In the genomic region with DNA sequence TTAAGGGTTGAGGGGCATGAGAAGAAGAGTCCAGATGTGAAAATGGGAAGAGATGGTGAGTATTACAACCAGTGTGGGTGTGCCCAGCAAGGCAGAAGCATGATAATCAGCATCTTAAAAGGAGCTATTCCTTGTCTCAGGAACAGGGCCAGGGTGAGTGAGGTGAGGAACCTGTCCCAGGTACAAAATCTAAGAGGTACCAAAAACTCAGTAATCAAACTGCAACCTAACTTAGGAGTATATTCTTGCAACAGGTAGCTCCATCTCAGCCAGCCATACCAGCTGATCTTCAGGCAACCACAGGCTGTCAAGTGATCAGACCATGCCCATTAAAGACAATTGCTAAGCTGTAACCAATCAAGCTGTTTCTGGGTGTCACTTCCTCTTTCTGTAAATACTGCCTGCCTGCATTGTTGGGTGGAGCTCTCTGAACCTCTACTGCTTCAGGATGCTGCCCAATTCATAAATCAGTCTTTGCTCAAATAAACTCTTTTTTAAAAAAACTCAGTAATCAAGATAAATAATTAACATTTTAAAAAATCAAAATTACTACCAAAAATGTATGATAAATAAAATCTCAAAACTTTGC, we compare ENCODE assay signal across 21 cellular contexts. TPM values are rescaled to one million over a fixed set of nuclear protein-coding genes. Genes with fewer than 3 reads are reported as not detected.
A peak's percentile ranks its signal among the peaks of the same experiment; 100 is the strongest.
DNase-seq lines count a peak whose midpoint lies in the region; ATAC-seq, FAIRE-seq and TF ChIP-seq lines count a peak whose summit lies in the region.
"Had no signal": no experiment of that assay in that cellular context is flagged by ENCODE, and none has a peak within 500 bp of the region (broad histone marks: within the 10 kb centered on the region; RNA-seq: fewer than 3 reads in every experiment).

No MANE protein-coding gene starts in this region.

- H3K9me3 ChIP-seq in small intestine (ENCODE audit: control insufficient read depth, low read depth), result no peaks in the 10 kb centered on the region
- H3K9me3 ChIP-seq: SK-N-SH had no signal

- ATAC-seq in GM21576 (IDR thresholded peaks at IDR 0.05; ENCODE audit: unreplicated experiment), result peak; percentile 60
- no peak for ATAC-seq in HG02759 (IDR thresholded peaks at IDR 0.05; ENCODE audit: unreplicated experiment)
- no peak for ATAC-seq in GM18517 (IDR thresholded peaks at IDR 0.05; ENCODE audit: unreplicated experiment)
- ATAC-seq: right cardiac atrium, WTC11 had no signal

- no peaks in the 10 kb centered on the region for H3K4me1 ChIP-seq in small intestine (ENCODE audit: control insufficient read depth in 2 of 2, insufficient read depth in 1 of 2, low read depth in 1 of 2, low read length in 1 of 2)

- no peak overlapping the region for H3K4me3 ChIP-seq in HL-60 (replicated peaks; ENCODE audit: insufficient read depth, low read length)
- H3K4me3 ChIP-seq in small intestine (ENCODE audit: low read depth in 1 of 2, low read length in 2 of 2), result no peak overlapping the region
- H3K4me3 ChIP-seq: thoracic aorta had no signal

- FAIRE-seq in small intestine (lab: Jason Lieb, UNC), result no peak
- FAIRE-seq: HTR-8/SVneo had no signal

- TF ChIP-seq CTCF in HL-60 (IDR thresholded peaks at IDR 0.05; ENCODE audit: insufficient read depth, low read length), result no peak

- peak; percentile 9 for DNase-seq in CMK (ENCODE audit: low read depth)
- peak; percentile 14 to 38 for DNase-seq in HL-60 (ENCODE audit: low read depth in 1 of 2, low spot score in 1 of 2)
- DNase-seq in SW480 (ENCODE audit: low spot score), result peak; percentile 9
- no peak for DNase-seq in NCI-H2029 treated with DMSO at 0.1 percent for 48 hours (lab: John Stamatoyannopoulos, UW)
- DNase-seq in small intestine, result no peak
- DNase-seq: activated effector memory CD4-positive, alpha-beta T cell treated with Interleukin-2 at 50 U/mL for 16 hours; anterior cingulate cortex; CD4-positive, alpha-beta T cell; H7; mesenchymal stem cell; NCI-H1092; NCI-H2171 treated with DMSO at 0.1 percent for 48 hours; right cardiac atrium; SK-N-SH; stimulated activated CD4-positive, alpha-beta T cell treated with anti-CD3 and anti-CD28 coated beads, Interleukin-1b, Interleukin-23, amount 100 ng/mL, for 48 hours had no signal

- peaks cover 3% of the 10 kb centered on the region for H3K27me3 ChIP-seq in HL-60 (ENCODE audit: insufficient read depth, poor library complexity, severe bottlenecking)
- peaks cover 0 to 2% of the 10 kb centered on the region in 2 donors for H3K27me3 ChIP-seq in small intestine (ENCODE audit: control insufficient read depth in 2 of 2, insufficient read depth in 2 of 2, low read length in 2 of 2)

- H3K27ac ChIP-seq in HL-60 (replicated peaks), result no peak overlapping the region
- no peak overlapping the region for H3K27ac ChIP-seq in small intestine (ENCODE audit: low read depth in 1 of 2, low read length in 1 of 2)
- H3K27ac ChIP-seq: thoracic aorta had no signal

- H3K36me3 ChIP-seq in small intestine (ENCODE audit: control insufficient read depth in 2 of 2, insufficient read depth in 2 of 2, low read length in 2 of 2), result no peaks in the 10 kb centered on the region
- H3K36me3 ChIP-seq: thoracic aorta had no signal

RNA-seq across cellular contexts. Expression of gene KEL, which starts 7.4 kb away (rescaled TPM):
- under 1 TPM in 1 of 3 donors, not detected in 2; 0.13 TPM for polyA plus RNA-seq in small intestine

RNA-seq across cellular contexts. Expression of gene LLCFC1, which starts 15.5 kb away (rescaled TPM):
- not detected for polyA plus RNA-seq in small intestine
- polyA plus RNA-seq: right cardiac atrium, SK-N-SH had no signal

RNA-seq across cellular contexts. Expression of gene TRPV5, which starts 21.2 kb away (rescaled TPM):
- under 1 TPM in 1 of 3 donors, not detected in 2; 0.01 TPM for polyA plus RNA-seq in small intestine
- polyA plus RNA-seq: right cardiac atrium, SK-N-SH had no signal

Comparison
In these comparisons a context has a peak if more than half of its experiments do, and no peak if none do; other contexts are left out.
1. DNase-seq: peak in CMK (single experiment), HL-60 (2 of 2) and SW480 (single experiment); none in NCI-H2029 treated with DMSO at 0.1 percent for 48 hours (single experiment) and small intestine (single experiment).